Comparison of ENCODE assay signal across 16 cellular contexts in genomic region chr9:137275203-137275936, GRCh38. TPM values are rescaled to one million over a fixed set of nuclear protein-coding genes. Genes with fewer than 3 reads are reported as not detected.
DNase-seq lines count a peak whose midpoint lies in the region; ATAC-seq, FAIRE-seq and TF ChIP-seq lines count a peak whose summit lies in the region.
"Had no signal": no experiment of that assay in that cellular context is flagged by ENCODE, and none has a peak within 500 bp of the region (broad histone marks: within the 10 kb centered on the region; RNA-seq: fewer than 3 reads in every experiment).

No MANE protein-coding gene starts in this region.

- peaks cover 6% of the 10 kb centered on the region for H3K79me2 ChIP-seq in HepG2 (ENCODE audit: insufficient read depth, low read length)

- no peak for TF ChIP-seq CTCF in cardiac muscle cell (IDR thresholded peaks at IDR 0.05; ENCODE audit: low read depth, low read length)
- 0 out of 2 replicates have a peak, but pooled peaks have one; percentile 21 for TF ChIP-seq CTCF in HepG2 (CRISPR knock-in tag; IDR thresholded peaks at IDR 0.05)
- TF ChIP-seq CTCF in type B pancreatic cell (conservative IDR thresholded peaks at IDR 0.05), result no peak

- H3K36me3 ChIP-seq in cardiac muscle cell (peaks cover 9% of the 10 kb centered on the region), HepG2 (replicated peaks in 1 of 2; ENCODE audit: control insufficient read depth in 1 of 2, insufficient read depth in 2 of 2, low read length in 2 of 2) (peaks cover 7 to 20% of the 10 kb centered on the region in 2 experiments; a peak in 4 of 5 replicates), MG63 (no peaks in the 10 kb centered on the region; the same call in 1 of the 2 replicates)
- H3K36me3 ChIP-seq: colonic mucosa had no signal

- H3K9me3 ChIP-seq in cardiac muscle cell (ENCODE audit: low read depth) (no peaks in the 10 kb centered on the region), T-helper 17 cell (ENCODE audit: control insufficient read depth, low read length, poor library complexity, severe bottlenecking) (no peaks in the 10 kb centered on the region), HepG2 (ENCODE audit: low read length) (no peaks in the 10 kb centered on the region), MG63 (no peaks in the 10 kb centered on the region)
- H3K9me3 ChIP-seq: colonic mucosa, SJSA1, vagina had no signal

- peak overlapping the region; percentile 82; the same call in 1 of the 2 replicates for H3K9ac ChIP-seq in HepG2 (ENCODE audit: insufficient read depth, low read depth, low read length)

- peak overlapping the region; percentile 88; the same call in 1 of the 2 replicates for H3K4me2 ChIP-seq in HepG2 (ENCODE audit: low read depth, low read length)

- H3K36me3 Mint-ChIP-seq in T-helper 17 cell (ENCODE audit: low read depth) (peaks cover 2% of the 10 kb centered on the region), type B pancreatic cell (no peaks in the 10 kb centered on the region)
- H3K36me3 Mint-ChIP-seq: activated naive CD4-positive, alpha-beta T cell treated with anti-CD3 and anti-CD28 coated beads, Interleukin-2, amount 50 U/mL, for 72 hours had no signal

- H3K27me3 Mint-ChIP-seq in T-helper 17 cell, result no peaks in the 10 kb centered on the region
- no peaks in the 10 kb centered on the region for H3K27me3 Mint-ChIP-seq in type B pancreatic cell
- H3K27me3 Mint-ChIP-seq: naive thymus-derived CD4-positive, alpha-beta T cell had no signal

- TF ChIP-seq POLR2A in HepG2 (IDR thresholded peaks at IDR 0.05; ENCODE audit: insufficient read depth in 1 of 2, low read depth in 2 of 2, low read length in 2 of 2), result no peak

- H3K4me1 ChIP-seq in cardiac muscle cell (ENCODE audit: low read depth), result peaks cover 29% of the 10 kb centered on the region
- peaks cover 21% of the 10 kb centered on the region for H3K4me1 ChIP-seq in HepG2 (ENCODE audit: insufficient read depth, low read length)

- peaks cover 22% of the 10 kb centered on the region for H3K4me1 Mint-ChIP-seq in T-helper 17 cell
- peaks cover 17% of the 10 kb centered on the region for H3K4me1 Mint-ChIP-seq in type B pancreatic cell (ENCODE audit: unreplicated experiment)

- TF ChIP-seq RAD21 in HepG2 (CRISPR knock-in tag; IDR thresholded peaks at IDR 0.05), result no peak

- no peak overlapping the region for H3K4me3 ChIP-seq in cardiac muscle cell
- peak overlapping the region in 1 of 3 experiments; percentile 87; a peak in 1 of 6 replicates for H3K4me3 ChIP-seq in HepG2 (replicated peaks in 1 of 3; ENCODE audit: insufficient read depth in 1 of 3, low read depth in 2 of 3, low read length in 3 of 3)
- H3K4me3 ChIP-seq in MG63, result no peak overlapping the region
- H3K4me3 ChIP-seq: colonic mucosa, SJSA1, vagina had no signal

- no peak overlapping the region for H2AFZ ChIP-seq in HepG2 (ENCODE audit: low read length)

- CTCF ChIA-PET in HepG2 (lab: Yijun Ruan, JAX; ENCODE audit: low intra/inter-chr PET ratio, low total read pairs), result no interaction called here

- in situ Hi-C loops in HepG2 (cut with HindIII; ENCODE audit: extremely low pct_ligation_motif_present, low pct_unique_long_range_greater_than_20kb), result no loop called here

- H3K27ac Mint-ChIP-seq in T-helper 17 cell (peak overlapping the region; percentile 77), type B pancreatic cell (peak overlapping the region; percentile 61)

- H3K9me3 Mint-ChIP-seq in type B pancreatic cell, result no peaks in the 10 kb centered on the region
- H3K9me3 Mint-ChIP-seq: activated naive CD4-positive, alpha-beta T cell treated with anti-CD3 and anti-CD28 coated beads, Interleukin-2, amount 50 U/mL, for 72 hours; naive thymus-derived CD4-positive, alpha-beta T cell had no signal

- TF ChIP-seq EP300 in HepG2 (IDR thresholded peaks at IDR 0.05; ENCODE audit: low read depth in 2 of 2, low read length in 2 of 2) (no peak), HepG2 (CRISPR knock-in tag; IDR thresholded peaks at IDR 0.05; ENCODE audit: borderline replicate concordance) (no peak)

- H3K27ac ChIP-seq in cardiac muscle cell (peak overlapping the region; percentile 98), HepG2 (ENCODE audit: extremely low read length, insufficient read depth, low read length) (peak overlapping the region; percentile 18)
- H3K27ac ChIP-seq: SJSA1, vagina had no signal

- WGBS in HepG2 (ENCODE audit: low lambda C conversion rate), result 76% methylated on average over 27 of the region's 27 CpGs

- no peak for DNase-seq in cardiac muscle cell (ENCODE audit: low read depth in 1 of 2, low spot score in 1 of 2)
- no peak for DNase-seq in Right ventricle myocardium inferior (ENCODE audit: missing footprints)
- DNase-seq in T-helper 17 cell, result no peak
- no peak for DNase-seq in HepG2 (ENCODE audit: low spot score)
- DNase-seq in type B pancreatic cell (ENCODE audit: extremely low spot score, unreplicated experiment), result peak; percentile 66
- no peak for DNase-seq in MG63
- DNase-seq in HK-2 (ENCODE audit: unreplicated experiment), result no peak
- DNase-seq: KBM-7; naive thymus-derived CD4-positive, alpha-beta T cell; NCI-H1694 had no signal

- H3K27me3 ChIP-seq in cardiac muscle cell, result no peaks in the 10 kb centered on the region
- H3K27me3 ChIP-seq in HepG2 (ENCODE audit: control insufficient read depth in 1 of 2, insufficient read depth in 2 of 2, low read length in 2 of 2), result no peaks in the 10 kb centered on the region; a peak in 1 of 5 replicates
- H3K27me3 ChIP-seq in MG63, result no peaks in the 10 kb centered on the region
- H3K27me3 ChIP-seq: colonic mucosa, SJSA1, vagina had no signal

- H3K4me3 Mint-ChIP-seq in T-helper 17 cell (peak overlapping the region; percentile 65), type B pancreatic cell (peak overlapping the region; percentile 14)

- POLR2A ChIA-PET in HepG2 (lab: Yijun Ruan, JAX), result interaction anchor here (1.2 to 2.8 kb wide), 5 partner anchors 7 to 36 kb away, joined by 5 to 78 read pairs (median 11); partner anchors contain the start of genes NELFB and TUBB4B

- no peaks in the 10 kb centered on the region for H4K20me1 ChIP-seq in HepG2 (ENCODE audit: insufficient read depth, low read length)

- no peak for FAIRE-seq in HepG2 (lab: Jason Lieb, UNC)

- ATAC-seq in Right ventricle myocardium inferior, result no peak
- ATAC-seq in T-helper 17 cell, result no peak
- ATAC-seq in HepG2, result no peak
- no peak for ATAC-seq in HG03097 (IDR thresholded peaks at IDR 0.05; ENCODE audit: low FRiP score, unreplicated experiment)
- ATAC-seq: activated naive CD4-positive, alpha-beta T cell treated with anti-CD3 and anti-CD28 coated beads, Interleukin-2, amount 50 U/mL, for 72 hours; naive thymus-derived CD4-positive, alpha-beta T cell had no signal

- intact Hi-C loops in Right ventricle myocardium inferior (cut with DNase I) (no loop called here), HepG2 (cut with micrococcal nuclease; ENCODE audit: unreplicated experiment) (no loop called here)

- no TSS peak for BruUV-seq in HepG2 (replicated peaks; lab: Mats Ljungman, UMichigan)

RNA-seq across cellular contexts. Expression of gene TOR4A, which starts 2.2 kb away (rescaled TPM):
- 36.7 and 51.4 TPM in 2 replicates for total RNA-seq in cardiac muscle cell
- 18.5 and 24.3 TPM in 2 replicates for polyA plus RNA-seq in cardiac muscle cell
- 16.5 TPM for total RNA-seq in Right ventricle myocardium inferior
- total RNA-seq in T-helper 17 cell, result 1 to 10 TPM; 2.1 to 4.0 TPM
- total RNA-seq in HepG2 (2016; rRNA removed; fragmentation: Illumina TruSeq; extraction: Trizol), result 7.0 and 14.2 TPM in 2 replicates
- 1.3 and 1.5 TPM in 2 replicates for total RNA-seq in HepG2 (2016; cell fraction: cytosol; rRNA removed; fragmentation: Illumina TruSeq; extraction: Trizol; ENCODE audit: low read depth)
- 6.7 and 14.2 TPM in 2 replicates for total RNA-seq in HepG2 (2016; cell fraction: insoluble cytoplasmic fraction; rRNA removed; fragmentation: Illumina TruSeq; extraction: Trizol)
- 5.1 and 6.1 TPM in 2 replicates for total RNA-seq in HepG2 (2016; cell fraction: membrane; rRNA removed; fragmentation: Illumina TruSeq; extraction: Trizol)
- 10.4 and 11.5 TPM in 2 replicates for total RNA-seq in HepG2 (2016; cell fraction: nucleus; rRNA removed; fragmentation: Illumina TruSeq; extraction: Trizol)
- polyA plus RNA-seq in HepG2 (2011; rRNA removed), result 11.1 and 16.4 TPM in 2 replicates
- 14.3 and 20.7 TPM in 2 replicates for polyA plus RNA-seq in HepG2 (2011; cell fraction: cytosol; rRNA removed)
- 17.2 and 18.2 TPM in 2 replicates for polyA plus RNA-seq in HepG2 (2011; cell fraction: nucleus; rRNA removed)
- polyA plus RNA-seq in HepG2 (2012), result 6.6 and 10.2 TPM in 2 replicates
- 1.1 and 1.2 TPM in 2 replicates for polyA plus RNA-seq in HepG2 (2016; cell fraction: cytosol; fragmentation: Illumina TruSeq; extraction: Trizol; ENCODE audit: low read depth)
- polyA plus RNA-seq in HepG2 (2016; cell fraction: insoluble cytoplasmic fraction; fragmentation: Illumina TruSeq; extraction: Trizol; ENCODE audit: low read depth), result 7.9 and 8.2 TPM in 2 replicates
- 3.0 and 3.1 TPM in 2 replicates for polyA plus RNA-seq in HepG2 (2016; cell fraction: membrane; fragmentation: Illumina TruSeq; extraction: Trizol; ENCODE audit: low read depth)
- 20.6 and 20.8 TPM in 2 replicates for polyA plus RNA-seq in HepG2 (2016; cell fraction: nucleus; fragmentation: Illumina TruSeq; extraction: Trizol; ENCODE audit: insufficient read depth, low read depth)
- polyA minus RNA-seq in HepG2 (2011; rRNA and poly(A)+ RNA removed; ENCODE audit: low replicate concordance), result 13.4 and 50.2 TPM in 2 replicates
- polyA minus RNA-seq in HepG2 (2011; cell fraction: cytosol; rRNA and poly(A)+ RNA removed), result 29.6 and 30.9 TPM in 2 replicates
- polyA minus RNA-seq in HepG2 (2011; cell fraction: nucleus; rRNA and poly(A)+ RNA removed), result 6.3 and 7.8 TPM in 2 replicates
- 2.7 and 4.5 TPM in 2 replicates for total RNA-seq in type B pancreatic cell (ENCODE audit: low replicate concordance)
- total RNA-seq in MG63 (2014; rRNA removed; shearing (Covaris generic); ENCODE audit: low replicate concordance), result 2.3 and 2.9 TPM in 2 replicates

RNA-seq across cellular contexts. Expression of gene NELFB, which starts 20.2 kb away (rescaled TPM):
- total RNA-seq in cardiac muscle cell (68.6 and 78.2 TPM in 2 replicates), Right ventricle myocardium inferior (37.9 TPM), T-helper 17 cell (10 to 100 TPM; 33.2 to 37.8 TPM), HepG2 (2016; rRNA removed; fragmentation: Illumina TruSeq; extraction: Trizol) (38.7 and 45.8 TPM in 2 replicates), type B pancreatic cell (ENCODE audit: low replicate concordance) (52.4 and 61.9 TPM in 2 replicates)
- polyA plus RNA-seq in cardiac muscle cell (73.3 and 87.6 TPM in 2 replicates), HepG2 (2011; rRNA removed) (26.5 and 38.0 TPM in 2 replicates)
- total RNA-seq in HepG2 (2016; cell fraction: cytosol; rRNA removed; fragmentation: Illumina TruSeq; extraction: Trizol; ENCODE audit: low read depth), result 11.1 and 13.7 TPM in 2 replicates
- 33.9 and 46.1 TPM in 2 replicates for total RNA-seq in HepG2 (2016; cell fraction: insoluble cytoplasmic fraction; rRNA removed; fragmentation: Illumina TruSeq; extraction: Trizol)
- total RNA-seq in HepG2 (2016; cell fraction: membrane; rRNA removed; fragmentation: Illumina TruSeq; extraction: Trizol), result 31.9 and 34.1 TPM in 2 replicates
- total RNA-seq in HepG2 (2016; cell fraction: nucleus; rRNA removed; fragmentation: Illumina TruSeq; extraction: Trizol), result 19.5 and 22.8 TPM in 2 replicates
- 31.2 and 47.6 TPM in 2 replicates for polyA plus RNA-seq in HepG2 (2011; cell fraction: cytosol; rRNA removed)
- 58.0 and 66.2 TPM in 2 replicates for polyA plus RNA-seq in HepG2 (2011; cell fraction: nucleus; rRNA removed)
- polyA plus RNA-seq in HepG2 (2012), result 37.0 and 38.0 TPM in 2 replicates
- polyA plus RNA-seq in HepG2 (2016; cell fraction: cytosol; fragmentation: Illumina TruSeq; extraction: Trizol; ENCODE audit: low read depth), result 13.2 and 13.7 TPM in 2 replicates
- 38.8 and 48.5 TPM in 2 replicates for polyA plus RNA-seq in HepG2 (2016; cell fraction: insoluble cytoplasmic fraction; fragmentation: Illumina TruSeq; extraction: Trizol; ENCODE audit: low read depth)
- polyA plus RNA-seq in HepG2 (2016; cell fraction: membrane; fragmentation: Illumina TruSeq; extraction: Trizol; ENCODE audit: low read depth), result 24.3 and 28.9 TPM in 2 replicates
- 40.4 and 45.0 TPM in 2 replicates for polyA plus RNA-seq in HepG2 (2016; cell fraction: nucleus; fragmentation: Illumina TruSeq; extraction: Trizol; ENCODE audit: insufficient read depth, low read depth)
- polyA minus RNA-seq in HepG2 (2011; rRNA and poly(A)+ RNA removed; ENCODE audit: low replicate concordance), result 63.2 and 70.3 TPM in 2 replicates
- 28.7 and 31.0 TPM in 2 replicates for polyA minus RNA-seq in HepG2 (2011; cell fraction: cytosol; rRNA and poly(A)+ RNA removed)
- 10.3 and 11.6 TPM in 2 replicates for polyA minus RNA-seq in HepG2 (2011; cell fraction: nucleus; rRNA and poly(A)+ RNA removed)
- total RNA-seq in MG63 (2014; rRNA removed; shearing (Covaris generic); ENCODE audit: low replicate concordance), result 56.3 and 75.6 TPM in 2 replicates

RNA-seq across cellular contexts. Expression of gene STPG3, which starts 24.3 kb away (rescaled TPM):
- total RNA-seq in cardiac muscle cell (0.95 TPM in 1 of 2 replicates, not detected in the other), Right ventricle myocardium inferior (1.4 TPM), T-helper 17 cell (under 1 TPM in 1 of 2 donors, not detected in 1; 0.62 TPM), HepG2 (2016; rRNA removed; fragmentation: Illumina TruSeq; extraction: Trizol) (not detected in 2 replicates), type B pancreatic cell (ENCODE audit: low replicate concordance) (0.31 TPM in 1 of 2 replicates, not detected in the other)
- polyA plus RNA-seq in cardiac muscle cell (3.2 and 3.3 TPM in 2 replicates), HepG2 (2011; rRNA removed) (not detected in 2 replicates)
- not detected in 2 replicates for total RNA-seq in HepG2 (2016; cell fraction: cytosol; rRNA removed; fragmentation: Illumina TruSeq; extraction: Trizol; ENCODE audit: low read depth)
- total RNA-seq in HepG2 (2016; cell fraction: insoluble cytoplasmic fraction; rRNA removed; fragmentation: Illumina TruSeq; extraction: Trizol), result not detected in 2 replicates
- not detected in 2 replicates for total RNA-seq in HepG2 (2016; cell fraction: membrane; rRNA removed; fragmentation: Illumina TruSeq; extraction: Trizol)
- total RNA-seq in HepG2 (2016; cell fraction: nucleus; rRNA removed; fragmentation: Illumina TruSeq; extraction: Trizol), result not detected in 2 replicates
- polyA plus RNA-seq in HepG2 (2011; cell fraction: cytosol; rRNA removed), result not detected in 2 replicates
- polyA plus RNA-seq in HepG2 (2011; cell fraction: nucleus; rRNA removed), result 0.45 and 0.50 TPM in 2 replicates
- polyA plus RNA-seq in HepG2 (2012), result 0.27 and 0.35 TPM in 2 replicates
- polyA plus RNA-seq in HepG2 (2016; cell fraction: cytosol; fragmentation: Illumina TruSeq; extraction: Trizol; ENCODE audit: low read depth), result not detected in 2 replicates
- polyA plus RNA-seq in HepG2 (2016; cell fraction: insoluble cytoplasmic fraction; fragmentation: Illumina TruSeq; extraction: Trizol; ENCODE audit: low read depth), result not detected in 2 replicates
- not detected in 2 replicates for polyA plus RNA-seq in HepG2 (2016; cell fraction: membrane; fragmentation: Illumina TruSeq; extraction: Trizol; ENCODE audit: low read depth)
- polyA plus RNA-seq in HepG2 (2016; cell fraction: nucleus; fragmentation: Illumina TruSeq; extraction: Trizol; ENCODE audit: insufficient read depth, low read depth), result not detected in 2 replicates
- polyA minus RNA-seq in HepG2 (2011; rRNA and poly(A)+ RNA removed; ENCODE audit: low replicate concordance), result 0.23 TPM in 1 of 2 replicates, not detected in the other
- not detected in 2 replicates for polyA minus RNA-seq in HepG2 (2011; cell fraction: cytosol; rRNA and poly(A)+ RNA removed)
- polyA minus RNA-seq in HepG2 (2011; cell fraction: nucleus; rRNA and poly(A)+ RNA removed), result not detected in 2 replicates
- total RNA-seq in MG63 (2014; rRNA removed; shearing (Covaris generic); ENCODE audit: low replicate concordance), result not detected in 2 replicates
- total RNA-seq: activated naive CD4-positive, alpha-beta T cell treated with anti-CD3 and anti-CD28 coated beads, Interleukin-2, amount 50 U/mL, for 72 hours; colonic mucosa; fibroblast of lung; naive thymus-derived CD4-positive, alpha-beta T cell; SJSA1; vagina had no signal
- polyA plus RNA-seq: fibroblast of lung; naive thymus-derived CD4-positive, alpha-beta T cell had no signal

RNA-seq across cellular contexts. Expression of gene NRARP, which starts 26.7 kb away (rescaled TPM):
- total RNA-seq in cardiac muscle cell, result 8.8 and 16.5 TPM in 2 replicates
- polyA plus RNA-seq in cardiac muscle cell, result 8.7 and 12.6 TPM in 2 replicates
- 4.7 TPM for total RNA-seq in Right ventricle myocardium inferior
- under 1 TPM; 0.42 to 0.91 TPM for total RNA-seq in T-helper 17 cell
- total RNA-seq in HepG2 (2016; rRNA removed; fragmentation: Illumina TruSeq; extraction: Trizol), result 0.14 and 0.22 TPM in 2 replicates
- total RNA-seq in HepG2 (2016; cell fraction: cytosol; rRNA removed; fragmentation: Illumina TruSeq; extraction: Trizol; ENCODE audit: low read depth), result 0.26 and 0.30 TPM in 2 replicates
- total RNA-seq in HepG2 (2016; cell fraction: insoluble cytoplasmic fraction; rRNA removed; fragmentation: Illumina TruSeq; extraction: Trizol), result 0.19 and 0.35 TPM in 2 replicates
- total RNA-seq in HepG2 (2016; cell fraction: membrane; rRNA removed; fragmentation: Illumina TruSeq; extraction: Trizol), result 0.21 and 0.25 TPM in 2 replicates
- total RNA-seq in HepG2 (2016; cell fraction: nucleus; rRNA removed; fragmentation: Illumina TruSeq; extraction: Trizol), result 0.19 and 0.22 TPM in 2 replicates
- polyA plus RNA-seq in HepG2 (2011; rRNA removed), result 0.46 and 0.73 TPM in 2 replicates
- polyA plus RNA-seq in HepG2 (2011; cell fraction: cytosol; rRNA removed), result 0.74 and 1.0 TPM in 2 replicates
- polyA plus RNA-seq in HepG2 (2011; cell fraction: nucleus; rRNA removed), result 0.69 and 0.79 TPM in 2 replicates
- polyA plus RNA-seq in HepG2 (2012), result 0.51 and 0.78 TPM in 2 replicates
- polyA plus RNA-seq in HepG2 (2016; cell fraction: cytosol; fragmentation: Illumina TruSeq; extraction: Trizol; ENCODE audit: low read depth), result 0.21 and 0.42 TPM in 2 replicates
- polyA plus RNA-seq in HepG2 (2016; cell fraction: insoluble cytoplasmic fraction; fragmentation: Illumina TruSeq; extraction: Trizol; ENCODE audit: low read depth), result 0.17 and 0.46 TPM in 2 replicates
- 0.40 and 0.56 TPM in 2 replicates for polyA plus RNA-seq in HepG2 (2016; cell fraction: membrane; fragmentation: Illumina TruSeq; extraction: Trizol; ENCODE audit: low read depth)
- polyA plus RNA-seq in HepG2 (2016; cell fraction: nucleus; fragmentation: Illumina TruSeq; extraction: Trizol; ENCODE audit: insufficient read depth, low read depth), result 0.36 and 0.52 TPM in 2 replicates
- polyA minus RNA-seq in HepG2 (2011; rRNA and poly(A)+ RNA removed; ENCODE audit: low replicate concordance), result 1.0 and 2.0 TPM in 2 replicates
- 0.59 and 0.88 TPM in 2 replicates for polyA minus RNA-seq in HepG2 (2011; cell fraction: cytosol; rRNA and poly(A)+ RNA removed)
- polyA minus RNA-seq in HepG2 (2011; cell fraction: nucleus; rRNA and poly(A)+ RNA removed), result 0.25 TPM in 1 of 2 replicates, not detected in the other
- total RNA-seq in type B pancreatic cell (ENCODE audit: low replicate concordance), result 17.9 and 21.7 TPM in 2 replicates
- 0.16 TPM in 1 of 2 replicates, not detected in the other for total RNA-seq in MG63 (2014; rRNA removed; shearing (Covaris generic); ENCODE audit: low replicate concordance)
- total RNA-seq: fibroblast of lung had no signal
- polyA plus RNA-seq: naive thymus-derived CD4-positive, alpha-beta T cell had no signal

RNA-seq across cellular contexts. Expression of gene TUBB4B, which starts 34.3 kb away (rescaled TPM):
- total RNA-seq in cardiac muscle cell, result 412 and 540 TPM in 2 replicates
- 745 and 845 TPM in 2 replicates for polyA plus RNA-seq in cardiac muscle cell
- total RNA-seq in Right ventricle myocardium inferior, result 620 TPM
- 10 to 100 TPM; 81.0 to 90.5 TPM for total RNA-seq in T-helper 17 cell
- 412 and 481 TPM in 2 replicates for total RNA-seq in HepG2 (2016; rRNA removed; fragmentation: Illumina TruSeq; extraction: Trizol)
- 96.3 and 106 TPM in 2 replicates for total RNA-seq in HepG2 (2016; cell fraction: cytosol; rRNA removed; fragmentation: Illumina TruSeq; extraction: Trizol; ENCODE audit: low read depth)
- total RNA-seq in HepG2 (2016; cell fraction: insoluble cytoplasmic fraction; rRNA removed; fragmentation: Illumina TruSeq; extraction: Trizol), result 424 and 467 TPM in 2 replicates
- 128 TPM in 2 replicates for total RNA-seq in HepG2 (2016; cell fraction: membrane; rRNA removed; fragmentation: Illumina TruSeq; extraction: Trizol)
- total RNA-seq in HepG2 (2016; cell fraction: nucleus; rRNA removed; fragmentation: Illumina TruSeq; extraction: Trizol), result 195 and 203 TPM in 2 replicates
- 182 and 243 TPM in 2 replicates for polyA plus RNA-seq in HepG2 (2011; rRNA removed)
- 251 and 293 TPM in 2 replicates for polyA plus RNA-seq in HepG2 (2011; cell fraction: cytosol; rRNA removed)
- 210 and 235 TPM in 2 replicates for polyA plus RNA-seq in HepG2 (2011; cell fraction: nucleus; rRNA removed)
- 190 and 205 TPM in 2 replicates for polyA plus RNA-seq in HepG2 (2012)
- polyA plus RNA-seq in HepG2 (2016; cell fraction: cytosol; fragmentation: Illumina TruSeq; extraction: Trizol; ENCODE audit: low read depth), result 115 and 121 TPM in 2 replicates
- polyA plus RNA-seq in HepG2 (2016; cell fraction: insoluble cytoplasmic fraction; fragmentation: Illumina TruSeq; extraction: Trizol; ENCODE audit: low read depth), result 587 and 625 TPM in 2 replicates
- 115 and 122 TPM in 2 replicates for polyA plus RNA-seq in HepG2 (2016; cell fraction: membrane; fragmentation: Illumina TruSeq; extraction: Trizol; ENCODE audit: low read depth)
- polyA plus RNA-seq in HepG2 (2016; cell fraction: nucleus; fragmentation: Illumina TruSeq; extraction: Trizol; ENCODE audit: insufficient read depth, low read depth), result 355 and 369 TPM in 2 replicates
- 270 and 721 TPM in 2 replicates for polyA minus RNA-seq in HepG2 (2011; rRNA and poly(A)+ RNA removed; ENCODE audit: low replicate concordance)
- 140 and 144 TPM in 2 replicates for polyA minus RNA-seq in HepG2 (2011; cell fraction: cytosol; rRNA and poly(A)+ RNA removed)
- polyA minus RNA-seq in HepG2 (2011; cell fraction: nucleus; rRNA and poly(A)+ RNA removed), result 74.6 and 75.6 TPM in 2 replicates
- 326 and 349 TPM in 2 replicates for total RNA-seq in type B pancreatic cell (ENCODE audit: low replicate concordance)
- 577 and 829 TPM in 2 replicates for total RNA-seq in MG63 (2014; rRNA removed; shearing (Covaris generic); ENCODE audit: low replicate concordance)
